10 cellular contexts compared by ENCODE assay signal in the genomic region with DNA sequence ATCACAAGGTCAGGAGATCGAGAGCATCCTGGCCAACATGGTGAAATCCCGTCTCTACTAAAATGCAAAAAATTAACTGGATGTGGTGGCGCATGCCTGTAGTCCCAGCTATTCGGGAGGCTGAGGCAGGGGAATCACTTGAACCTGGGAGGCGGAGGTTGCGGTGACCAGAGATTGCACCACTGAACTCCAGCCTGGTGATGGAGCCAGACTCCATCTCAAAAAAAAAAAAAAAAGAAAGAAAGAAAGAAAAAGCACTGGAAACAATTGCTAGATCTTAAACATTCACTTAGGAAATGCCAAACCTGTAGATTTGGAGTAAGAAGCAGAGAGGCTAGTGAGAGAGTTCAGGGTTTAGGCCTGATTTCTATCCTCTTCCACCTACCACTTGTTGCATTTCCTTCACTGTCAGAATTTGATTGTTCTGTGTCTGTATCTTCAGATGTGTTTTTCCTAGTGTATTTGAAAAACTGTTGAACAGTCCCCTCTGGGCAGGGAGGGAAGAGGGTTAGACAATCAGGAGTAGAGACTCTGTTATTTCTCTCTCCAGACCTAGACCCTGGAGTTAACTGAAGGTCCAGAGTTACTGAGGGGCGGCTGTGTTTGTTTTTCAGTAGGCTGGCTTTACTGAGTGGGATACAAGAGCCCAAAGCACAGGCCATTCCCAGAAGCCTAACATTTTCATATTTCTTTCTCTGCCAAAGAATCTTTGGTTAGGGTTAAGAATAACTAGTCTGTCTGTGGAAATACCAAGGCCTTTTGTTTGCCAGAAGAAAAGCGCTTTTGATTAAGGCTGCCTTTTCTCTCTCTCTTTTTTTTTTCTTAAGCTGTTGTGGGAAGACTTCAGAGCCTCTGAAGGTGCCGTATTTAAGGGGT. TPM values are rescaled to one million over a fixed set of nuclear protein-coding genes. Genes with fewer than 3 reads are reported as not detected.
A peak's percentile ranks its signal among the peaks of the same experiment; 100 is the strongest.
DNase-seq lines count a peak whose midpoint lies in the region; ATAC-seq and TF ChIP-seq lines count a peak whose summit lies in the region.
"Had no signal": no experiment of that assay in that cellular context is flagged by ENCODE, and none has a peak within 500 bp of the region (broad histone marks: within the 10 kb centered on the region; RNA-seq: fewer than 3 reads in every experiment).

No MANE protein-coding gene starts in this region.

- TF ChIP-seq CTCF in choroid plexus epithelial cell (conservative IDR thresholded peaks at IDR 0.05; ENCODE audit: low read depth, low read length) = peak; percentile 34
- TF ChIP-seq CTCF in stomach (IDR thresholded peaks at IDR 0.05) = no peak

- no peaks in the 10 kb centered on the region for H3K27me3 ChIP-seq in HUES64 (ENCODE audit: insufficient read depth, low read length)
- no peaks in the 10 kb centered on the region for H3K27me3 ChIP-seq in stomach

- H3K9me3 ChIP-seq in HUES64 (ENCODE audit: insufficient read depth, low read depth, low read length) = no peaks in the 10 kb centered on the region
- H3K9me3 ChIP-seq in stomach = no peaks in the 10 kb centered on the region

- H3K4me3 ChIP-seq in HUES64 (ENCODE audit: low read length) = no peak overlapping the region
- no peak overlapping the region for H3K4me3 ChIP-seq in choroid plexus epithelial cell (ENCODE audit: low read depth, low read length)
- no peak overlapping the region for H3K4me3 ChIP-seq in stomach

- DNase-seq in choroid plexus epithelial cell (ENCODE audit: low read depth) (no peak), left kidney (ENCODE audit: low read depth, low spot score) (peak; percentile 19), stomach (no peak), OCI-M1 (lab: John Stamatoyannopoulos, UW) (no peak), NCI-H187 (lab: John Stamatoyannopoulos, UW) (no peak)
- DNase-seq: DMS79 treated with DMSO at 0.1 percent for 48 hours, occipital lobe had no signal

- H3K36me3 ChIP-seq in HUES64 (ENCODE audit: insufficient read depth, low read length) = no peaks in the 10 kb centered on the region
- no peaks in the 10 kb centered on the region for H3K36me3 ChIP-seq in stomach

- ATAC-seq in GM19463 (IDR thresholded peaks at IDR 0.05; ENCODE audit: unreplicated experiment) (no peak), GM19023 (IDR thresholded peaks at IDR 0.05; ENCODE audit: unreplicated experiment) (no peak)

- intact Hi-C loops in stomach (cut with DNase I; ENCODE audit: low total_unique reads) = no loop called here

- TF ChIP-seq EP300 in stomach (IDR thresholded peaks at IDR 0.05) = no peak

- no peak for TF ChIP-seq POLR2A in stomach (IDR thresholded peaks at IDR 0.05)

- H3K4me1 ChIP-seq in HUES64 (ENCODE audit: insufficient read depth, low read length) (peaks cover 73% of the 10 kb centered on the region), stomach (peaks cover 42 to 96% (median 59%) of the 10 kb centered on the region in 4 donors)

- peak overlapping the region; percentile 54; the same call in 1 of the 2 replicates for H3K27ac ChIP-seq in HUES64 (ENCODE audit: low read depth, low read length)
- H3K27ac ChIP-seq in stomach = peak overlapping the region; percentile 50 to 75 (median 68)

- 81% methylated on average over 8 of the region's 9 CpGs for WGBS in HUES64
- WGBS in stomach, 5 donors = 61 to 71% (median 70%) methylated on average over 9 of the region's 9 CpGs

- no peak overlapping the region for H3K9ac ChIP-seq in HUES64 (ENCODE audit: low read depth, low read length)

RNA-seq across cellular contexts. Expression of gene MACF1, which starts 31.1 kb away (rescaled TPM):
- 76.3 TPM for polyA plus RNA-seq in HUES64 (2013, experiment 1 of 2)
- polyA plus RNA-seq in HUES64 (2013, experiment 2 of 2) = 81.7 TPM
- 100 to 1,000 TPM; 170 to 662 (median 401) TPM for total RNA-seq in stomach
- polyA plus RNA-seq in stomach = 10 to 100 TPM; 16.8 to 40.1 (median 26.8) TPM
